8 cellular contexts compared by ENCODE assay signal in the genomic region with DNA sequence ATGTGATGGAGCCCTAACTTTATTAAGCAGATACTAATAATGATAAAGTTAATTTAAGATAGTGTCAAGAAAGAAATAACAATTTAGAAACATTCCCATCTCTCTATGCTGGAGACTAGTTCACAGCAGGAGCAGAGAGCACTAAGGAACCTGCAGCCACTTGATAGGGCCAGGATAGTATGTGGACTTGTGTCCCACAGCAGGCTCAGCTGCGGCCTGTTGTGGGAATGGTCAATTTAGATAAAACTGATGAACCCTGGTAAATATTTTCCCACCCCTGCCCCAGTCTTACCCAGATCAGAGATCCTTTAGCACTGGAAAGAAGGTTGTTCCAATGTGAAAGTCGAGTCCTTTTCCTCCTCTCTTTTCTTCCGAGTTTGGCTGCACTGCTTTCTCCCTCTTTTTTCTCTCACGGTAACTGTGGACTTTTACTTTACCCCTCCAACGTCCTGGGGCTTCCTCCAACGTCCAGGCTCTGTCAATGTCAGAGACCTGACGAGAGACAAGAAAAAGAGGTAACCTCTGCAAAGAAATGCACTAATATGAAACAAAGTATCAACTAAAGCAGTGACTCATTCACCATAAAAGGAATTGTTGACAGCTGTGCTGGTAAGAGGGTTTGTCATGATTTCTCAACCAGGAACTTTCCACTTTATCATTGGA. TPM values are rescaled to one million over a fixed set of nuclear protein-coding genes. Genes with fewer than 3 reads are reported as not detected.
DNase-seq lines count a peak whose midpoint lies in the region; ATAC-seq and TF ChIP-seq lines count a peak whose summit lies in the region.

A gene with protein sequence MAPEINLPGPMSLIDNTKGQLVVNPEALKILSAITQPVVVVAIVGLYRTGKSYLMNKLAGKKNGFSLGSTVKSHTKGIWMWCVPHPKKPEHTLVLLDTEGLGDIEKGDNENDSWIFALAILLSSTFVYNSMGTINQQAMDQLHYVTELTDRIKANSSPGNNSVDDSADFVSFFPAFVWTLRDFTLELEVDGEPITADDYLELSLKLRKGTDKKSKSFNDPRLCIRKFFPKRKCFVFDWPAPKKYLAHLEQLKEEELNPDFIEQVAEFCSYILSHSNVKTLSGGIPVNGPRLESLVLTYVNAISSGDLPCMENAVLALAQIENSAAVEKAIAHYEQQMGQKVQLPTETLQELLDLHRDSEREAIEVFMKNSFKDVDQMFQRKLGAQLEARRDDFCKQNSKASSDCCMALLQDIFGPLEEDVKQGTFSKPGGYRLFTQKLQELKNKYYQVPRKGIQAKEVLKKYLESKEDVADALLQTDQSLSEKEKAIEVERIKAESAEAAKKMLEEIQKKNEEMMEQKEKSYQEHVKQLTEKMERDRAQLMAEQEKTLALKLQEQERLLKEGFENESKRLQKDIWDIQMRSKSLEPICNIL (minus strand): TSS at position 544 of the 663 bp plus-strand sequence. CDS start 4,148 bp downstream, outside the sequence.

- no peaks in the 10 kb centered on the region for H3K4me1 Mint-ChIP-seq in nephron

- intact Hi-C loops in esophagus muscularis mucosa (cut with DNase I): no loop called here

- no peaks in the 10 kb centered on the region for H3K27me3 Mint-ChIP-seq in nephron (ENCODE audit: low read depth)

- DNase-seq in EL (peak; percentile 73), HS-27A (ENCODE audit: low read depth) (peak; percentile 34), esophagus muscularis mucosa (ENCODE audit: extremely low spot score) (no peak), GM19238 (ENCODE audit: insufficient read length, low spot score) (no peak), NCI-H1417 (lab: John Stamatoyannopoulos, UW) (no peak)
- DNase-seq in activated CD4-positive, alpha-beta T cell treated with anti-CD3 and anti-CD28 coated beads, Interleukin-2, amount 50 U/mL, for 4 hours: peak; percentile 21 to 25

- TF ChIP-seq CTCF in esophagus muscularis mucosa (IDR thresholded peaks at IDR 0.05): no peak
- TF ChIP-seq CTCF in nephron (IDR thresholded peaks at IDR 0.05; ENCODE audit: unreplicated experiment in 3 of 3): no peak

- 0% methylated on average over 7 of the region's 7 CpGs for WGBS in esophagus muscularis mucosa

- H3K4me1 ChIP-seq in esophagus muscularis mucosa: peaks cover 17 to 69% (median 66%) of the 10 kb centered on the region in 4 donors

- no peak for TF ChIP-seq POLR2A in esophagus muscularis mucosa (IDR thresholded peaks at IDR 0.05; ENCODE audit: low read depth)

- TF ChIP-seq EP300 in esophagus muscularis mucosa (IDR thresholded peaks at IDR 0.05): no peak

- ATAC-seq in GM21423 (IDR thresholded peaks at IDR 0.05; ENCODE audit: unreplicated experiment): peak; percentile 67

- peak within 1 kb of the TSS in 1 of 3 experiments; percentile 42 for H3K4me3 Mint-ChIP-seq in nephron

- no peaks in the 10 kb centered on the region for H3K9me3 Mint-ChIP-seq in nephron

- H3K36me3 Mint-ChIP-seq in nephron (ENCODE audit: low read depth): no peaks in the 10 kb centered on the region

- H3K4me3 ChIP-seq in esophagus muscularis mucosa: peak within 1 kb of the TSS; percentile 63 to 75 (median 64)

- H3K27ac ChIP-seq in esophagus muscularis mucosa (replicated peaks in 1 of 4): peak within 1 kb of the TSS; percentile 82 to 90 (median 86)

- H3K36me3 ChIP-seq in esophagus muscularis mucosa: peaks cover 0 to 12% (median 10%) of the 10 kb centered on the region in 4 donors

- H3K9me3 ChIP-seq in esophagus muscularis mucosa: no peaks in the 10 kb centered on the region

- H3K27ac Mint-ChIP-seq in nephron: peak within 1 kb of the TSS in 2 of 3 experiments; percentile 2 to 63

- no peaks in the 10 kb centered on the region for H3K27me3 ChIP-seq in esophagus muscularis mucosa

RNA-seq across cellular contexts. Expression of the gene that starts here (rescaled TPM):
- 100 to 1,000 TPM; 103 to 169 (median 147) TPM for total RNA-seq in esophagus muscularis mucosa

Comparison
In these comparisons a context has a peak if more than half of its experiments do, and no peak if none do; other contexts are left out.
1. DNase-seq: peak in EL (single experiment), HS-27A (single experiment) and activated CD4-positive, alpha-beta T cell treated with anti-CD3 and anti-CD28 coated beads, Interleukin-2, amount 50 U/mL, for 4 hours (2 of 2); none in esophagus muscularis mucosa (single experiment), GM19238 (single experiment) and NCI-H1417 (0 of 3).